ENCODE assay signal across 1 cellular context in genomic region chr22:18111759-18112330, GRCh38.
TF ChIP-seq lines count a peak whose summit lies in the region.

No MANE protein-coding gene starts in this region.

TF ChIP-seq in GM12878, 131 proteins besides CTCF, POLR2A, EP300 and RAD21:
- TF ChIP-seq ZBTB40 (IDR thresholded peaks at IDR 0.05; ENCODE audit: borderline replicate concordance) (no peak), SIN3A (IDR thresholded peaks at IDR 0.05; ENCODE audit: low read depth, low read length) (no peak), FOXK2 (IDR thresholded peaks at IDR 0.05) (no peak), POU2F2 (IDR thresholded peaks at IDR 0.05; ENCODE audit: borderline replicate concordance, low read depth, low read length) (no peak), DPF2 (IDR thresholded peaks at IDR 0.05) (no peak), MXI1 (IDR thresholded peaks at IDR 0.05; ENCODE audit: low read depth, low read length) (no peak), TCF7 (IDR thresholded peaks at IDR 0.05; ENCODE audit: borderline replicate concordance) (no peak), ELK1 (IDR thresholded peaks at IDR 0.05; ENCODE audit: low read depth, low read length) (no peak), NR2C2 (IDR thresholded peaks at IDR 0.05; ENCODE audit: borderline replicate concordance, control insufficient read depth, insufficient read length, low read depth) (no peak), ZBED1 (IDR thresholded peaks at IDR 0.05; ENCODE audit: borderline replicate concordance) (no peak), CEBPB (IDR thresholded peaks at IDR 0.05; ENCODE audit: borderline replicate concordance in 1 of 2, low read depth in 2 of 2, low read length in 2 of 2) (no peak), PKNOX1 (IDR thresholded peaks at IDR 0.05) (no peak), SMARCA5 (IDR thresholded peaks at IDR 0.05) (peak; percentile 21; the same call in 1 of the 2 replicates), JUNB (IDR thresholded peaks at IDR 0.05) (no peak), NFYA (IDR thresholded peaks at IDR 0.05; ENCODE audit: borderline replicate concordance, low read depth, low read length) (no peak), MAX (IDR thresholded peaks at IDR 0.05; ENCODE audit: low read depth, low read length) (no peak), BHLHE40 (IDR thresholded peaks at IDR 0.05; ENCODE audit: borderline replicate concordance in 1 of 2, low read depth in 2 of 2, low read length in 1 of 2) (peak in 1 of 2 experiments; percentile 33; a peak in 1 of 4 replicates)
